Comparison of ENCODE assay signal across 8 cellular contexts in genomic region chr7:17299477-17299991, GRCh38. TPM values are rescaled to one million over a fixed set of nuclear protein-coding genes. Genes with fewer than 3 reads are reported as not detected.
DNase-seq lines count a peak whose midpoint lies in the region; ATAC-seq and TF ChIP-seq lines count a peak whose summit lies in the region.

No MANE protein-coding gene starts in this region.

- whole genome bisulfite sequencing in mammary epithelial cell (ENCODE audit: low coverage, missing lambda C conversion rate), result 4% methylated on average over 12 of the region's 13 CpGs

- no peaks in the 10 kb centered on the region for H4K20me1 ChIP-seq in mammary epithelial cell (ENCODE audit: insufficient read depth, low read length)

- peak overlapping the region; percentile 93 for H3K4me2 ChIP-seq in mammary epithelial cell (ENCODE audit: insufficient read depth, low read depth, low read length)

- ATAC-seq in HG02981 (IDR thresholded peaks at IDR 0.05; ENCODE audit: unreplicated experiment) (peak; percentile 8), left lung (peak; percentile 0), HG03039 (IDR thresholded peaks at IDR 0.05; ENCODE audit: unreplicated experiment) (no peak)

- H3K9ac ChIP-seq in mammary epithelial cell (ENCODE audit: insufficient read depth, low read length), result peak overlapping the region; percentile 87

- dilution Hi-C loops in mammary epithelial cell (cut with HindIII; ENCODE audit: low sequenced_read_pairs), result no loop called here

- no peak for TF ChIP-seq CTCF in mammary epithelial cell (conservative IDR thresholded peaks at IDR 0.05 in 1 of 2, IDR thresholded peaks at IDR 0.05 in 1 of 2; ENCODE audit: extremely low read depth in 1 of 2, insufficient read depth in 1 of 2, low read depth in 1 of 2, low read length in 2 of 2)
- TF ChIP-seq CTCF in left lung (IDR thresholded peaks at IDR 0.05), result no peak

- no peaks in the 10 kb centered on the region for H3K27me3 ChIP-seq in mammary epithelial cell (ENCODE audit: insufficient read depth, low read length)
- no peaks in the 10 kb centered on the region for H3K27me3 ChIP-seq in left lung

- in situ Hi-C loops in mammary epithelial cell (cut with MboI; ENCODE audit: low sequenced_read_pairs in 2 of 2), result no loop called here

- H2AFZ ChIP-seq in mammary epithelial cell (ENCODE audit: low read depth, low read length), result peak overlapping the region; percentile 76

- intact Hi-C loops in mammary epithelial cell (cut with micrococcal nuclease), result loop anchor here (1.0 to 5.0 kb wide), 5 partner anchors 107 to 373 kb away; no protein-coding TSS in a partner anchor
- intact Hi-C loops in left lung (cut with DNase I), result no loop called here

- DNase-seq in SIG-M5 treated with dmso at 0.1 percent for 504 hours (lab: John Stamatoyannopoulos, UW; ENCODE audit: unreplicated experiment) (peak; percentile 46), SIG-M5 (lab: John Stamatoyannopoulos, UW) (no peak), RPMI7951 (ENCODE audit: low read depth) (peak; percentile 30), mammary epithelial cell (peak; percentile 51), left lung (no peak), substantia nigra (lab: John Stamatoyannopoulos, UW) (peak in 3 of 49 donors; percentile 19 to 26 (median 20))

- H3K4me3 ChIP-seq in mammary epithelial cell (replicated peaks in 1 of 3; ENCODE audit: insufficient read depth in 1 of 3, low read depth in 2 of 3, low read length in 3 of 3), result peak overlapping the region; percentile 71 to 94 (median 93)
- H3K4me3 ChIP-seq in left lung, result peak overlapping the region; percentile 80 to 86

- no TSS peak for BruUV-seq in mammary epithelial cell (replicated peaks; lab: Mats Ljungman, UMichigan)

- peaks cover 58% of the 10 kb centered on the region for H3K79me2 ChIP-seq in mammary epithelial cell (ENCODE audit: insufficient read depth, low read length)

- H3K36me3 ChIP-seq in mammary epithelial cell (ENCODE audit: insufficient read depth, low read length), result no peaks in the 10 kb centered on the region
- H3K36me3 ChIP-seq in left lung, result no peaks in the 10 kb centered on the region

- CTCF ChIA-PET in mammary epithelial cell (lab: Charles Lee; ENCODE audit: low non-redundant PET), result no interaction called here

- H3K9me3 ChIP-seq in mammary epithelial cell (replicated peaks; ENCODE audit: insufficient read depth, low read length) (no peaks in the 10 kb centered on the region), left lung (no peaks in the 10 kb centered on the region)

- H3K27ac ChIP-seq in mammary epithelial cell (ENCODE audit: insufficient read depth, low read depth, low read length), result peak overlapping the region; percentile 77
- peak overlapping the region; percentile 97 to 98 for H3K27ac ChIP-seq in left lung
- H3K27ac ChIP-seq in substantia nigra (ENCODE audit: low read depth, low read length, poor library complexity, severe bottlenecking), result peak overlapping the region; percentile 89

- peaks cover 25% of the 10 kb centered on the region for H3K4me1 ChIP-seq in mammary epithelial cell (ENCODE audit: insufficient read depth, low read length)
- H3K4me1 ChIP-seq in left lung, result peaks cover 8 to 37% of the 10 kb centered on the region in 2 donors

RNA-seq across cellular contexts. Expression of gene AHR, which starts 1.1 kb away (rescaled TPM):
- total RNA-seq in RPMI7951 (2014; rRNA removed; shearing (Covaris generic)), result 96.6 and 113 TPM in 2 replicates
- total RNA-seq in mammary epithelial cell (100 to 1,000 TPM; 101 to 478 TPM), left lung (100 to 1,000 TPM; 163 to 200 TPM)
- 6.5 TPM for polyA plus RNA-seq in mammary epithelial cell
- polyA minus RNA-seq in mammary epithelial cell, result 144 TPM

Comparison
In these comparisons a context has a peak if more than half of its experiments do, and no peak if none do; other contexts are left out.
1. DNase-seq: peak in SIG-M5 treated with dmso at 0.1 percent for 504 hours (single experiment), RPMI7951 (single experiment) and mammary epithelial cell (single experiment); none in SIG-M5 (single experiment) and left lung (0 of 2).
2. Peak in every context shown above with its lines, with median percentiles within 50 percentile points of each other: H3K27ac ChIP-seq.